Comparison of ENCODE assay signal across 13 cellular contexts in the genomic region with DNA sequence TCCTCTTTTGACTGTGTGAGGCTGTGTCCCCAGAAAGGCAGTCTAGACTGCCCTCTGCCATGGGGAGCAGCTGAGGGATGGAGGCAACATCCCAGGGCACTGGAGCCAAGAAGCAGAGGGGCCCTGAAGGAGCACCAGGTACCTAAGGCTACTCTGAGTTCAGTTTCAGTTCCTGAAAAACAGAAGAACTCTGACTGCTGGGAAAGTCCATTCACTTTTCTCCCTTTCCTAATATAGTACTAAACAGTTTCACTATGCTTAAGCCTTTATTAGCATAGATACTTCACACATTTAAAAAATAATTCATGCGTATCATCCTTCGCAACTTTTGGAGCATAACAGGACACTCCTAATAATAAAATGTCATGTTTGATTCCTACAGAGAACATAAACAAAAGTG.
DNase-seq lines count a peak whose midpoint lies in the region; ATAC-seq and TF ChIP-seq lines count a peak whose summit lies in the region.
"Had no signal": no experiment of that assay in that cellular context is flagged by ENCODE, and none has a peak within 500 bp of the region (broad histone marks: within the 10 kb centered on the region; RNA-seq: fewer than 3 reads in every experiment).

No MANE protein-coding gene starts in this region.

- H3K4me3 ChIP-seq in neural progenitor cell = no peak overlapping the region
- no peak overlapping the region for H3K4me3 ChIP-seq in PC-9

- H3K27me3 Mint-ChIP-seq in neural progenitor cell (ENCODE audit: insufficient read depth, low read depth) = no peaks in the 10 kb centered on the region

- H3K4me2 ChIP-seq in neural progenitor cell (no peak overlapping the region), PC-9 (no peak overlapping the region)

- H4K20me1 ChIP-seq in neural progenitor cell (ENCODE audit: low read depth) = no peaks in the 10 kb centered on the region
- no peaks in the 10 kb centered on the region for H4K20me1 ChIP-seq in PC-9 (ENCODE audit: insufficient read depth)

- no peaks in the 10 kb centered on the region for H3K4me1 ChIP-seq in neural progenitor cell
- no peaks in the 10 kb centered on the region for H3K4me1 ChIP-seq in PC-9 (replicated peaks; ENCODE audit: insufficient read depth)
- H3K4me1 ChIP-seq: foreskin keratinocyte had no signal

- H3K27me3 ChIP-seq in neural progenitor cell (no peaks in the 10 kb centered on the region), PC-9 (ENCODE audit: insufficient read depth, low read depth) (no peaks in the 10 kb centered on the region)
- H3K27me3 ChIP-seq: foreskin keratinocyte had no signal

- H3K36me3 ChIP-seq in neural progenitor cell = no peaks in the 10 kb centered on the region
- no peaks in the 10 kb centered on the region for H3K36me3 ChIP-seq in PC-9 (ENCODE audit: low read depth)

- no peak overlapping the region for H3K4me3 Mint-ChIP-seq in neural progenitor cell

- peaks cover 3% of the 10 kb centered on the region for H3K4me1 Mint-ChIP-seq in neural progenitor cell

- POLR2A ChIA-PET in PC-9 (lab: Charles Lee; ENCODE audit: unreplicated experiment) = no interaction called here

- H3K9me3 ChIP-seq in neural progenitor cell (ENCODE audit: low read depth) (no peaks in the 10 kb centered on the region), PC-9 (ENCODE audit: insufficient read depth, low read depth) (no peaks in the 10 kb centered on the region)

- TF ChIP-seq POLR2A in GM18505 (IDR thresholded peaks at IDR 0.05; ENCODE audit: borderline replicate concordance, extremely low read depth, insufficient read depth, insufficient read length) = no peak

- ATAC-seq in GM18505 (IDR thresholded peaks at IDR 0.05; ENCODE audit: unreplicated experiment) (peak; percentile 88), GM21381 (IDR thresholded peaks at IDR 0.05; ENCODE audit: unreplicated experiment) (peak; percentile 91), HG03066 (IDR thresholded peaks at IDR 0.05; ENCODE audit: low read depth, unreplicated experiment) (peak; percentile 87), left lobe of liver (no peak)
- ATAC-seq: foreskin keratinocyte, SK-N-SH treated with all-trans-retinoic acid at 6 μM for 48 hours had no signal

- no peak overlapping the region for H3K27ac Mint-ChIP-seq in neural progenitor cell

- no peak overlapping the region for H3K27ac ChIP-seq in neural progenitor cell
- no peak overlapping the region for H3K27ac ChIP-seq in PC-9
- H3K27ac ChIP-seq: foreskin keratinocyte, HL-60 had no signal

- DNase-seq in NOMO-1 treated with dmso at 0.1 percent for 144 hours (lab: John Stamatoyannopoulos, UW; ENCODE audit: unreplicated experiment) (peak; percentile 11), neural progenitor cell (ENCODE audit: low spot score) (no peak), pons (ENCODE audit: low spot score) (no peak), left lobe of liver (ENCODE audit: low spot score) (no peak), PC-9 (no peak)
- DNase-seq: cerebellar nuclear complex, foreskin keratinocyte, NCI-H1930 had no signal

- CTCF ChIA-PET in PC-9 (lab: Charles Lee) = no interaction called here

- no peaks in the 10 kb centered on the region for H3K9me3 Mint-ChIP-seq in neural progenitor cell

- H3F3A ChIP-seq in neural progenitor cell (ENCODE audit: low read depth) = no peaks in the 10 kb centered on the region
- H3F3A ChIP-seq in PC-9 (ENCODE audit: insufficient read depth, low read depth) = no peaks in the 10 kb centered on the region

- TF ChIP-seq CTCF in neural progenitor cell (IDR thresholded peaks at IDR 0.05) (no peak), PC-9 (conservative IDR thresholded peaks at IDR 0.05) (no peak)

- peaks cover 2% of the 10 kb centered on the region for H3K36me3 Mint-ChIP-seq in neural progenitor cell

- H3K9me2 ChIP-seq in PC-9 (ENCODE audit: insufficient read depth) = no peaks in the 10 kb centered on the region

- no peak overlapping the region for H3K9ac ChIP-seq in neural progenitor cell

- BruUV-seq in PC-9 (replicated peaks; lab: Mats Ljungman, UMichigan) = no TSS peak

- H3K79me2 ChIP-seq in neural progenitor cell (ENCODE audit: low read depth) (no peaks in the 10 kb centered on the region), PC-9 (ENCODE audit: low read depth) (no peaks in the 10 kb centered on the region)

- H2AFZ ChIP-seq in neural progenitor cell (replicated peaks) (no peak overlapping the region), PC-9 (no peak overlapping the region)

- intact Hi-C loops in PC-9 (cut with micrococcal nuclease; ENCODE audit: unreplicated experiment) = no loop called here
